Comparison of ENCODE assay signal across 12 cellular contexts in genomic region chr7:51314726-51315125, GRCh38. TPM values are rescaled to one million over a fixed set of nuclear protein-coding genes. Genes with fewer than 3 reads are reported as not detected.
DNase-seq lines count a peak whose midpoint lies in the region; ATAC-seq, FAIRE-seq and TF ChIP-seq lines count a peak whose summit lies in the region.
"Had no signal": no experiment of that assay in that cellular context is flagged by ENCODE, and none has a peak within 500 bp of the region (broad histone marks: within the 10 kb centered on the region; RNA-seq: fewer than 3 reads in every experiment).

No MANE protein-coding gene starts in this region.

- H4K20me1 ChIP-seq in H1 (replicated peaks in 1 of 2; ENCODE audit: control insufficient read depth in 1 of 2, insufficient read depth in 2 of 2, low read length in 2 of 2) = peaks cover 0 to 7% of the 10 kb centered on the region in 2 experiments

- H3K4ac ChIP-seq in H1 (replicated peaks; ENCODE audit: insufficient read length, low read depth, low read length) = no peak overlapping the region

- TSS peak; percentile 39 for BruUV-seq in Caco-2 (replicated peaks; lab: Mats Ljungman, UMichigan)

- H2BK20ac ChIP-seq in H1 (ENCODE audit: low read length) = no peak overlapping the region

- H2BK12ac ChIP-seq in H1 (ENCODE audit: low read depth, low read length) = no peak overlapping the region

- peaks cover 0 to 48% of the 10 kb centered on the region in 2 experiments; a peak in 3 of 4 replicates for H3K79me2 ChIP-seq in H1 (ENCODE audit: control insufficient read depth in 1 of 2, insufficient read depth in 2 of 2, low read length in 2 of 2)

- no peak for TF ChIP-seq RAD21 in H1 (IDR thresholded peaks at IDR 0.05 in 1 of 2, conservative IDR thresholded peaks at IDR 0.05 in 1 of 2; ENCODE audit: low read depth in 2 of 2, low read length in 2 of 2)

- peaks cover 18% of the 10 kb centered on the region for H3K36me3 Mint-ChIP-seq in Caco-2 (ENCODE audit: insufficient read depth, unreplicated experiment)
- no peaks in the 10 kb centered on the region for H3K36me3 Mint-ChIP-seq in nephron (ENCODE audit: low read depth)

- peaks cover 13% of the 10 kb centered on the region for H3K23me2 ChIP-seq in H1 (ENCODE audit: low read depth, low read length)

- H2BK5ac ChIP-seq in H1 (ENCODE audit: low read depth, low read length) = no peak overlapping the region

- ATAC-seq in foreskin keratinocyte = no peak

- H3K27ac ChIP-seq in H1 (ENCODE audit: low read depth, low read length) (no peak overlapping the region), foreskin keratinocyte (no peak overlapping the region), SJCRH30 (no peak overlapping the region)
- H3K27ac ChIP-seq: BLaER1 treated with 17β-estradiol and CSF1 and Interleukin-3, amounts not matched to agents 10 nM and 100 nM had no signal

- no peak overlapping the region for H2AK5ac ChIP-seq in H1 (ENCODE audit: low read depth, low read length)

- no peak for FAIRE-seq in H1 (lab: Jason Lieb, UNC)

- H3K27me3 Mint-ChIP-seq in Caco-2 (ENCODE audit: insufficient read depth, unreplicated experiment) = no peaks in the 10 kb centered on the region
- peaks cover 64% of the 10 kb centered on the region for H3K27me3 Mint-ChIP-seq in nephron (ENCODE audit: low read depth)

- H3K27me3 ChIP-seq in Caco-2 (replicated peaks; ENCODE audit: control insufficient read depth, insufficient read depth, low read length) (no peaks in the 10 kb centered on the region), H1 (replicated peaks in 1 of 4; ENCODE audit: control insufficient read depth in 3 of 4, extremely low read depth in 1 of 4, insufficient read depth in 3 of 4, low read length in 3 of 4) (peaks cover 0 to 4% (median 1%) of the 10 kb centered on the region in 4 experiments; a peak in 4 of 7 replicates), foreskin keratinocyte (peaks cover 35% of the 10 kb centered on the region), SJCRH30 (peaks cover 14% of the 10 kb centered on the region)

- peak overlapping the region; percentile 93 for H3K4me3 ChIP-seq in Caco-2 (ENCODE audit: low read depth, low read length)
- H3K4me3 ChIP-seq in H1 (ENCODE audit: extremely low read depth in 1 of 4, insufficient read depth in 2 of 4, low read depth in 3 of 4, low read length in 4 of 4) = peak overlapping the region in 1 of 4 experiments; percentile 71; a peak in 2 of 8 replicates
- H3K4me3 ChIP-seq in SJCRH30 = no peak overlapping the region

- intact Hi-C loops in Caco-2 (cut with micrococcal nuclease; ENCODE audit: unreplicated experiment) = loop anchor here (1.0 to 10.0 kb wide), 4 partner anchors 20 to 53 kb away; no protein-coding TSS in a partner anchor

- 66% methylated on average over 4 of the region's 4 CpGs; no CpG with 5 or more reads in 1 of the 2 experiments for WGBS in H1 (ENCODE audit: extremely low coverage in 1 of 2, insufficient coverage in 1 of 2, insufficient read length in 1 of 2, insufficient replicate concordance in 2 of 2, low coverage in 1 of 2, low lambda C conversion rate in 2 of 2, missing lambda C conversion rate in 1 of 2), 2 experiments

- no peaks in the 10 kb centered on the region for H3K9me3 ChIP-seq in Caco-2
- no peaks in the 10 kb centered on the region for H3K9me3 ChIP-seq in H1 (ENCODE audit: insufficient read depth in 2 of 2, low read depth in 1 of 2, low read length in 1 of 2)
- H3K9me3 ChIP-seq in SJCRH30 (replicated peaks) = no peaks in the 10 kb centered on the region

- no peak overlapping the region for H3K23ac ChIP-seq in H1 (ENCODE audit: insufficient read length)

- H3K4me3 Mint-ChIP-seq in Caco-2 (ENCODE audit: unreplicated experiment) (peak overlapping the region; percentile 93), nephron (peak overlapping the region; percentile 91 to 98 (median 97))
- H3K4me3 Mint-ChIP-seq: T-helper 2 cell treated with Interferon-gamma antibody and Interleukin-4, amounts not matched to agents 5 μg/mL and 100 μg/mL, for 36 hours had no signal

- H3K36me3 ChIP-seq in Caco-2 (ENCODE audit: control insufficient read depth, insufficient read depth, low read length) (no peaks in the 10 kb centered on the region; the same call in 1 of the 2 replicates), H1 (ENCODE audit: control insufficient read depth in 2 of 4, insufficient read depth in 4 of 4, low read length in 3 of 4) (no peaks in the 10 kb centered on the region), SJCRH30 (no peaks in the 10 kb centered on the region)
- H3K36me3 ChIP-seq: BLaER1 treated with 17β-estradiol and CSF1 and Interleukin-3, amounts not matched to agents 10 nM and 100 nM had no signal

- H3K79me1 ChIP-seq in H1 (ENCODE audit: low read depth, low read length) = peaks cover 2% of the 10 kb centered on the region; the same call in 1 of the 2 replicates

- peak overlapping the region; percentile 78 to 83 for H3K4me2 ChIP-seq in H1 (ENCODE audit: insufficient read depth in 1 of 2, low read depth in 2 of 2, low read length in 2 of 2)

- CTCF ChIA-PET in Caco-2 (lab: Charles Lee) (interaction anchor here (1.2 kb wide), 1 partner anchor 52 kb away, joined by 3 read pairs; no protein-coding TSS in a partner anchor), H1 (lab: Charles Lee; ENCODE audit: partially characterized antibody) (interaction anchor here (0.9 to 1.5 kb wide), 3 partner anchors 53 to 152 kb away, joined by 3 to 4 read pairs (median 3); no protein-coding TSS in a partner anchor)

- no peak overlapping the region for H2AFZ ChIP-seq in H1 (ENCODE audit: low read length)

- no peak overlapping the region for H3K56ac ChIP-seq in H1 (replicated peaks; ENCODE audit: insufficient read length, low read depth, low read length)

- H4K5ac ChIP-seq in H1 (ENCODE audit: insufficient read length, low read depth, low read length) = no peak overlapping the region

- H4K8ac ChIP-seq in H1 (ENCODE audit: extremely low read depth, insufficient read depth, low read length) = no peak overlapping the region

- peaks cover 55% of the 10 kb centered on the region for H3K4me1 ChIP-seq in Caco-2
- peaks cover 2 to 21% (median 11%) of the 10 kb centered on the region in 4 experiments for H3K4me1 ChIP-seq in H1 (replicated peaks in 1 of 4; ENCODE audit: control insufficient read depth in 3 of 4, insufficient read depth in 4 of 4, low read length in 3 of 4)
- H3K4me1 ChIP-seq in foreskin keratinocyte = no peaks in the 10 kb centered on the region
- no peaks in the 10 kb centered on the region for H3K4me1 ChIP-seq in SJCRH30

- TF ChIP-seq CTCF in Caco-2 (IDR thresholded peaks at IDR 0.05; ENCODE audit: insufficient read depth in 1 of 2, low read depth in 1 of 2, low read length in 1 of 2, severe bottlenecking in 1 of 2, unreplicated experiment in 1 of 2) (no peak), H1 (IDR thresholded peaks at IDR 0.05; ENCODE audit: control extremely low read depth in 1 of 3, insufficient read depth in 1 of 3, low read depth in 1 of 3, low read length in 3 of 3) (no peak), nephron (IDR thresholded peaks at IDR 0.05; ENCODE audit: unreplicated experiment in 3 of 3) (no peak), foreskin keratinocyte (conservative IDR thresholded peaks at IDR 0.05) (no peak)

- no peak for TF ChIP-seq EP300 in H1 (IDR thresholded peaks at IDR 0.05; ENCODE audit: borderline replicate concordance in 1 of 2, low read depth in 2 of 2, low read length in 2 of 2)

- TF ChIP-seq POLR2A in H1 (IDR thresholded peaks at IDR 0.05; ENCODE audit: control extremely low read depth in 1 of 2, low read depth in 2 of 2, low read length in 2 of 2) = no peak

- no peak overlapping the region for H3K18ac ChIP-seq in H1 (ENCODE audit: extremely low read depth, low read length)

- H4K91ac ChIP-seq in H1 (replicated peaks; ENCODE audit: insufficient read length, low read length) = no peak overlapping the region

- no peak overlapping the region for H2BK120ac ChIP-seq in H1 (replicated peaks; ENCODE audit: low read depth, low read length)

- H3K14ac ChIP-seq in H1 (ENCODE audit: insufficient read length) = no peak overlapping the region

- H3K9ac ChIP-seq in H1 (replicated peaks in 1 of 4; ENCODE audit: extremely low read depth in 1 of 4, low read depth in 3 of 4, low read length in 3 of 4) = no peak overlapping the region
- H3K9ac ChIP-seq: BLaER1 treated with 17β-estradiol and CSF1 and Interleukin-3, amounts not matched to agents 10 nM and 100 nM had no signal

- no peak overlapping the region for H2BK15ac ChIP-seq in H1 (ENCODE audit: low read length)

- POLR2A ChIA-PET in Caco-2 (lab: Charles Lee) (interaction anchor here (0.6 to 2.8 kb wide), 2 partner anchors 12 to 26 kb away, joined by 10 read pairs; no protein-coding TSS in a partner anchor), H1 (lab: Charles Lee; ENCODE audit: partially characterized antibody) (interaction anchor here (9.2 kb wide), 1 partner anchor 11 kb away, joined by 117 read pairs; no protein-coding TSS in a partner anchor)

- peak overlapping the region; percentile 96 for H3K27ac Mint-ChIP-seq in Caco-2 (ENCODE audit: unreplicated experiment)
- peak overlapping the region; percentile 0 to 93 (median 20) for H3K27ac Mint-ChIP-seq in nephron
- H3K27ac Mint-ChIP-seq: T-helper 2 cell treated with Interferon-gamma antibody and Interleukin-4, amounts not matched to agents 5 μg/mL and 100 μg/mL, for 36 hours had no signal

- H3K9me3 Mint-ChIP-seq in Caco-2 (ENCODE audit: unreplicated experiment) (no peaks in the 10 kb centered on the region), nephron (no peaks in the 10 kb centered on the region)
- H3K9me3 Mint-ChIP-seq: T-helper 2 cell treated with Interferon-gamma antibody and Interleukin-4, amounts not matched to agents 5 μg/mL and 100 μg/mL, for 36 hours had no signal

- no peak for DNase-seq in Caco-2
- DNase-seq in NCI-H2107 treated with DMSO at 0.1 percent for 48 hours (lab: John Stamatoyannopoulos, UW; ENCODE audit: unreplicated experiment) = peak; percentile 77
- DNase-seq in H1 (ENCODE audit: low read depth in 1 of 2, low spot score in 2 of 2) = peak in 1 of 2 experiments; percentile 20
- no peak for DNase-seq in foreskin keratinocyte
- no peak for DNase-seq in NCI-H2171 treated with DMSO at 0.1 percent for 48 hours (lab: John Stamatoyannopoulos, UW)
- no peak for DNase-seq in SJCRH30
- no peak for DNase-seq in OCI-M1 (lab: John Stamatoyannopoulos, UW)
- DNase-seq: MM.1S; NK-92 treated with Interleukin-12 subunit alpha and Interleukin-12 subunit beta, amount 100 ng/mL, for 24 hours had no signal

- peaks cover 44% of the 10 kb centered on the region for H3K4me1 Mint-ChIP-seq in Caco-2 (ENCODE audit: low read depth, unreplicated experiment)
- peaks cover 30% of the 10 kb centered on the region for H3K4me1 Mint-ChIP-seq in nephron

RNA-seq across cellular contexts. Expression of gene COBL, which starts 1.9 kb away (rescaled TPM):
- total RNA-seq in Caco-2 (2022) (60.6 and 63.6 TPM in 2 replicates), foreskin keratinocyte (0.78 and 1.4 TPM in 2 replicates)
- 36.5 and 40.4 TPM in 2 replicates for total RNA-seq in H1 (2021; fragmentation: NEBNext Ultra II Directional; extraction: Animal tissue kit (Norgen Biotek cat#: 25700))
- polyA plus RNA-seq in H1 (2011; rRNA removed) (13.8 and 20.3 TPM in 2 replicates), foreskin keratinocyte (0.21 and 0.66 TPM in 2 replicates)
- polyA plus RNA-seq in H1 (2011; cell fraction: cytosol; rRNA removed) = 20.7 TPM
- polyA plus RNA-seq in H1 (2011; cell fraction: nucleus; rRNA removed) = 44.2 TPM
- 24.1 to 31.8 TPM (median 27.2 TPM) in 4 replicates for polyA plus RNA-seq in H1 (2012, experiment 1 of 2)
- 7.2 TPM for polyA plus RNA-seq in H1 (2012, experiment 2 of 2)
- polyA plus RNA-seq in H1 (2013, experiment 1 of 2) = 17.9 TPM
- 15.9 TPM for polyA plus RNA-seq in H1 (2013, experiment 2 of 2)
- polyA minus RNA-seq in H1 (2011; rRNA and poly(A)+ RNA removed) = 40.8 and 57.2 TPM in 2 replicates
- 26.1 TPM for polyA minus RNA-seq in H1 (2011; cell fraction: cytosol; rRNA and poly(A)+ RNA removed)
- polyA minus RNA-seq in H1 (2011; cell fraction: nucleus; rRNA and poly(A)+ RNA removed) = 66.4 TPM
- total RNA-seq in SJCRH30 (2014; rRNA removed; shearing (Covaris generic)) = 0.03 and 0.04 TPM in 2 replicates

Comparison
In these comparisons a context has a peak if more than half of its experiments do, and no peak if none do; other contexts are left out.
1. RNA of gene COBL, which starts 1.9 kb away (total RNA-seq): 60.6 to 63.6 TPM in Caco-2 and 36.5 to 40.4 TPM in H1; 0.78 to 1.4 TPM in foreskin keratinocyte and 0.03 to 0.04 TPM in SJCRH30; every median in the first group is over 10 times any median in the second.